ENCODE assay signal across 1 cellular context in the genomic region with DNA sequence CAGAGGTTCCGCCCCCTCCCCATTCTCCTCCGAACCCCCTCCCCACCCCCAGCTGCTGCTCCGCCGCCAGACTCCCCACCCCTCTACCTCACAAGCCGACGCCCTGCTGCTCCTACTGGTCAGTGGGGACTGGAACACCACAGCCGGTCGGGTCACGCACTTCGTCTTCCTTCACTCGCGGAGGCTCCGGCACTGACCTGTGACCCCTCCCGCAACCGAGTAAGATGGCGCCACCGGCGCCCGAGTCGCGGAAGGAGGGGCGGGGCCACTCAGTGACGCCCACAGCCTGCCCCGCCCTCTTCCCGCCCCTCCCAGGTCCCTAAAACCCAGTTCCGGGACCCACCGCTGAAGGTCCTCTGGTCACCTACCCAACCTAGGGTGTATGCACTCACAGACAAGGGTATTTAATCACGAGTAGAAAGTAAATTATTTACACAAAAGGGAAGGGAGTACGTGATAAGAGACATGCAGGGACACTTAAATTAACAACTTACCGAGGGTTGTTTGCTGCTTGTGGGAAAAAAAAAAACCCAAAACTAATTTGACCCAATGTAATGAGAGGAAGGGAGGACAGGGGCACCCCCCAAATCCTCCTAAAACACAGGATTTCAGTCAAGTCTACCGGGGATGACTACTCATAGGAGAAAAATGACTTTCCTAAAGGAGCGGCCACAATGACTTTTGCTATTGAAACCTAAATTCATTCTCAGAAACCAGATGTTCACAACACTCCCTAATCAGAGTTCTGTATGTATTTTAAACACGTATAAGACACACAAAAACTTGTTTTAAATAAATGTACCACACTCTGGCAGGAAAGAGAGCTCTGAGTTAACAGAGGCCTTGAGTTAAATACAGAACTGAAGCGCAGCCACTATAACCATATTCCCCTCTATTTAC.
TF ChIP-seq lines count a peak whose summit lies in the region.

A gene with protein sequence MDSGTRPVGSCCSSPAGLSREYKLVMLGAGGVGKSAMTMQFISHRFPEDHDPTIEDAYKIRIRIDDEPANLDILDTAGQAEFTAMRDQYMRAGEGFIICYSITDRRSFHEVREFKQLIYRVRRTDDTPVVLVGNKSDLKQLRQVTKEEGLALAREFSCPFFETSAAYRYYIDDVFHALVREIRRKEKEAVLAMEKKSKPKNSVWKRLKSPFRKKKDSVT (minus strand): TSS at position 194 of the 900 bp plus-strand sequence. CDS start 588 bp downstream, outside the sequence.

TF ChIP-seq in K562, 482 proteins besides CTCF, POLR2A, EP300 and RAD21 (continued from another document and continues in another):
- TF ChIP-seq POLR2AphosphoS5 (IDR thresholded peaks at IDR 0.05; ENCODE audit: control insufficient read depth, insufficient read depth, low read depth, low read length) (peak; percentile 79), ZNF551 (CRISPR knock-in tag; IDR thresholded peaks at IDR 0.05) (no peak), ZNF347 (CRISPR knock-in tag; IDR thresholded peaks at IDR 0.05; ENCODE audit: low read depth) (no peak), KAT7 (CRISPR knock-in tag; IDR thresholded peaks at IDR 0.05; ENCODE audit: borderline replicate concordance) (no peak), RBM34 (IDR thresholded peaks at IDR 0.05; ENCODE audit: borderline replicate concordance, insufficient read depth, low read length) (no peak), FIP1L1 (IDR thresholded peaks at IDR 0.05; ENCODE audit: low read depth, low read length, poor library complexity, severe bottlenecking) (peak; percentile 30), ZNF766 (CRISPR knock-in tag; conservative IDR thresholded peaks at IDR 0.05) (0 out of 2 replicates have a peak, but pooled peaks have one; percentile 34), ZNF24 (IDR thresholded peaks at IDR 0.05) (no peak), ZNF77 (CRISPR knock-in tag; IDR thresholded peaks at IDR 0.05) (no peak), ZKSCAN3 (CRISPR knock-in tag; IDR thresholded peaks at IDR 0.05) (no peak), NFYB (IDR thresholded peaks at IDR 0.05; ENCODE audit: extremely low read depth, insufficient read length) (no peak), JUND (IDR thresholded peaks at IDR 0.05; ENCODE audit: borderline replicate concordance, low read depth, low read length) (0 out of 2 replicates have a peak, but pooled peaks have one; percentile 33), JUND (tag; IDR thresholded peaks at IDR 0.05; ENCODE audit: borderline replicate concordance, low read depth, low read length) (no peak; the same call in 2 of the 3 replicates), SP1 (CRISPR knock-in tag; IDR thresholded peaks at IDR 0.05) (peak; percentile 72), POLR3A (IDR thresholded peaks at IDR 0.05; ENCODE audit: borderline replicate concordance, extremely low read depth, insufficient read depth, insufficient read length) (no peak), KHSRP (IDR thresholded peaks at IDR 0.05) (no peak), SRSF3 (IDR thresholded peaks at IDR 0.05; ENCODE audit: insufficient read depth, low read length) (no peak), ZNF778 (CRISPR knock-in tag; IDR thresholded peaks at IDR 0.05) (no peak), DNMT1 (IDR thresholded peaks at IDR 0.05) (no peak), GABPB2 (CRISPR knock-in tag; conservative IDR thresholded peaks at IDR 0.05) (no peak), ZNF436 (CRISPR knock-in tag; IDR thresholded peaks at IDR 0.05) (peak; percentile 50; the same call in 1 of the 2 replicates)
- TF ChIP-seq, protein P1, sequence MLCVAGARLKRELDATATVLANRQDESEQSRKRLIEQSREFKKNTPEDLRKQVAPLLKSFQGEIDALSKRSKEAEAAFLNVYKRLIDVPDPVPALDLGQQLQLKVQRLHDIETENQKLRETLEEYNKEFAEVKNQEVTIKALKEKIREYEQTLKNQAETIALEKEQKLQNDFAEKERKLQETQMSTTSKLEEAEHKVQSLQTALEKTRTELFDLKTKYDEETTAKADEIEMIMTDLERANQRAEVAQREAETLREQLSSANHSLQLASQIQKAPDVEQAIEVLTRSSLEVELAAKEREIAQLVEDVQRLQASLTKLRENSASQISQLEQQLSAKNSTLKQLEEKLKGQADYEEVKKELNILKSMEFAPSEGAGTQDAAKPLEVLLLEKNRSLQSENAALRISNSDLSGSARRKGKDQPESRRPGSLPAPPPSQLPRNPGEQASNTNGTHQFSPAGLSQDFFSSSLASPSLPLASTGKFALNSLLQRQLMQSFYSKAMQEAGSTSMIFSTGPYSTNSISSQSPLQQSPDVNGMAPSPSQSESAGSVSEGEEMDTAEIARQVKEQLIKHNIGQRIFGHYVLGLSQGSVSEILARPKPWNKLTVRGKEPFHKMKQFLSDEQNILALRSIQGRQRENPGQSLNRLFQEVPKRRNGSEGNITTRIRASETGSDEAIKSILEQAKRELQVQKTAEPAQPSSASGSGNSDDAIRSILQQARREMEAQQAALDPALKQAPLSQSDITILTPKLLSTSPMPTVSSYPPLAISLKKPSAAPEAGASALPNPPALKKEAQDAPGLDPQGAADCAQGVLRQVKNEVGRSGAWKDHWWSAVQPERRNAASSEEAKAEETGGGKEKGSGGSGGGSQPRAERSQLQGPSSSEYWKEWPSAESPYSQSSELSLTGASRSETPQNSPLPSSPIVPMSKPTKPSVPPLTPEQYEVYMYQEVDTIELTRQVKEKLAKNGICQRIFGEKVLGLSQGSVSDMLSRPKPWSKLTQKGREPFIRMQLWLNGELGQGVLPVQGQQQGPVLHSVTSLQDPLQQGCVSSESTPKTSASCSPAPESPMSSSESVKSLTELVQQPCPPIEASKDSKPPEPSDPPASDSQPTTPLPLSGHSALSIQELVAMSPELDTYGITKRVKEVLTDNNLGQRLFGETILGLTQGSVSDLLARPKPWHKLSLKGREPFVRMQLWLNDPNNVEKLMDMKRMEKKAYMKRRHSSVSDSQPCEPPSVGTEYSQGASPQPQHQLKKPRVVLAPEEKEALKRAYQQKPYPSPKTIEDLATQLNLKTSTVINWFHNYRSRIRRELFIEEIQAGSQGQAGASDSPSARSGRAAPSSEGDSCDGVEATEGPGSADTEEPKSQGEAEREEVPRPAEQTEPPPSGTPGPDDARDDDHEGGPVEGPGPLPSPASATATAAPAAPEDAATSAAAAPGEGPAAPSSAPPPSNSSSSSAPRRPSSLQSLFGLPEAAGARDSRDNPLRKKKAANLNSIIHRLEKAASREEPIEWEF (CRISPR knock-in tag; IDR thresholded peaks at IDR 0.05) = no peak
- TF ChIP-seq, protein P2, sequence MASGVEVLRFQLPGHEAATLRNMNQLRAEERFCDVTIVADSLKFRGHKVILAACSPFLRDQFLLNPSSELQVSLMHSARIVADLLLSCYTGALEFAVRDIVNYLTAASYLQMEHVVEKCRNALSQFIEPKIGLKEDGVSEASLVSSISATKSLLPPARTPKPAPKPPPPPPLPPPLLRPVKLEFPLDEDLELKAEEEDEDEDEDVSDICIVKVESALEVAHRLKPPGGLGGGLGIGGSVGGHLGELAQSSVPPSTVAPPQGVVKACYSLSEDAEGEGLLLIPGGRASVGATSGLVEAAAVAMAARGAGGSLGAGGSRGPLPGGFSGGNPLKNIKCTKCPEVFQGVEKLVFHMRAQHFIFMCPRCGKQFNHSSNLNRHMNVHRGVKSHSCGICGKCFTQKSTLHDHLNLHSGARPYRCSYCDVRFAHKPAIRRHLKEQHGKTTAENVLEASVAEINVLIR (CRISPR knock-in tag; IDR thresholded peaks at IDR 0.05) = peak; percentile 28; the same call in 1 of the 2 replicates
- TF ChIP-seq, protein P3, sequence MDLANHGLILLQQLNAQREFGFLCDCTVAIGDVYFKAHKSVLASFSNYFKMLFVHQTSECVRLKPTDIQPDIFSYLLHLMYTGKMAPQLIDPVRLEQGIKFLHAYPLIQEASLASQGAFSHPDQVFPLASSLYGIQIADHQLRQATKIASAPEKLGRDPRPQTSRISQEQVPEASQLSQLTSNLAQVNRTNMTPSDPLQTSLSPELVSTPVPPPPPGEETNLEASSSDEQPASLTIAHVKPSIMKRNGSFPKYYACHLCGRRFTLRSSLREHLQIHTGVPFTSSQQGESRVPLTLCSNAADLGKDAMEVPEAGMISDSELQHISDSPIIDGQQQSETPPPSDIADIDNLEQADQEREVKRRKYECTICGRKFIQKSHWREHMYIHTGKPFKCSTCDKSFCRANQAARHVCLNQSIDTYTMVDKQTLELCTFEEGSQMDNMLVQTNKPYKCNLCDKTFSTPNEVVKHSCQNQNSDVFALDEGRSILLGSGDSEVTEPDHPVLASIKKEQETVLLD (IDR thresholded peaks at IDR 0.05) = no peak
- TF ChIP-seq, protein P4, sequence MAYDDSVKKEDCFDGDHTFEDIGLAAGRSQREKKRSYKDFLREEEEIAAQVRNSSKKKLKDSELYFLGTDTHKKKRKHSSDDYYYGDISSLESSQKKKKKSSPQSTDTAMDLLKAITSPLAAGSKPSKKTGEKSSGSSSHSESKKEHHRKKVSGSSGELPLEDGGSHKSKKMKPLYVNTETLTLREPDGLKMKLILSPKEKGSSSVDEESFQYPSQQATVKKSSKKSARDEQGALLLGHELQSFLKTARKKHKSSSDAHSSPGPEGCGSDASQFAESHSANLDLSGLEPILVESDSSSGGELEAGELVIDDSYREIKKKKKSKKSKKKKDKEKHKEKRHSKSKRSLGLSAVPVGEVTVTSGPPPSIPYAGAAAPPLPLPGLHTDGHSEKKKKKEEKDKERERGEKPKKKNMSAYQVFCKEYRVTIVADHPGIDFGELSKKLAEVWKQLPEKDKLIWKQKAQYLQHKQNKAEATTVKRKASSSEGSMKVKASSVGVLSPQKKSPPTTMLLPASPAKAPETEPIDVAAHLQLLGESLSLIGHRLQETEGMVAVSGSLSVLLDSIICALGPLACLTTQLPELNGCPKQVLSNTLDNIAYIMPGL (CRISPR knock-in tag; IDR thresholded peaks at IDR 0.05) = no peak
- TF ChIP-seq, protein P5, sequence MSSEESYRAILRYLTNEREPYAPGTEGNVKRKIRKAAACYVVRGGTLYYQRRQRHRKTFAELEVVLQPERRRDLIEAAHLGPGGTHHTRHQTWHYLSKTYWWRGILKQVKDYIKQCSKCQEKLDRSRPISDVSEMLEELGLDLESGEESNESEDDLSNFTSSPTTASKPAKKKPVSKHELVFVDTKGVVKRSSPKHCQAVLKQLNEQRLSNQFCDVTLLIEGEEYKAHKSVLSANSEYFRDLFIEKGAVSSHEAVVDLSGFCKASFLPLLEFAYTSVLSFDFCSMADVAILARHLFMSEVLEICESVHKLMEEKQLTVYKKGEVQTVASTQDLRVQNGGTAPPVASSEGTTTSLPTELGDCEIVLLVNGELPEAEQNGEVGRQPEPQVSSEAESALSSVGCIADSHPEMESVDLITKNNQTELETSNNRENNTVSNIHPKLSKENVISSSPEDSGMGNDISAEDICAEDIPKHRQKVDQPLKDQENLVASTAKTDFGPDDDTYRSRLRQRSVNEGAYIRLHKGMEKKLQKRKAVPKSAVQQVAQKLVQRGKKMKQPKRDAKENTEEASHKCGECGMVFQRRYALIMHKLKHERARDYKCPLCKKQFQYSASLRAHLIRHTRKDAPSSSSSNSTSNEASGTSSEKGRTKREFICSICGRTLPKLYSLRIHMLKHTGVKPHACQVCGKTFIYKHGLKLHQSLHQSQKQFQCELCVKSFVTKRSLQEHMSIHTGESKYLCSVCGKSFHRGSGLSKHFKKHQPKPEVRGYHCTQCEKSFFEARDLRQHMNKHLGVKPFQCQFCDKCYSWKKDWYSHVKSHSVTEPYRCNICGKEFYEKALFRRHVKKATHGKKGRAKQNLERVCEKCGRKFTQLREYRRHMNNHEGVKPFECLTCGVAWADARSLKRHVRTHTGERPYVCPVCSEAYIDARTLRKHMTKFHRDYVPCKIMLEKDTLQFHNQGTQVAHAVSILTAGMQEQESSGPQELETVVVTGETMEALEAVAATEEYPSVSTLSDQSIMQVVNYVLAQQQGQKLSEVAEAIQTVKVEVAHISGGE (CRISPR knock-in tag; IDR thresholded peaks at IDR 0.05) = no peak
- TF ChIP-seq, protein P6, sequence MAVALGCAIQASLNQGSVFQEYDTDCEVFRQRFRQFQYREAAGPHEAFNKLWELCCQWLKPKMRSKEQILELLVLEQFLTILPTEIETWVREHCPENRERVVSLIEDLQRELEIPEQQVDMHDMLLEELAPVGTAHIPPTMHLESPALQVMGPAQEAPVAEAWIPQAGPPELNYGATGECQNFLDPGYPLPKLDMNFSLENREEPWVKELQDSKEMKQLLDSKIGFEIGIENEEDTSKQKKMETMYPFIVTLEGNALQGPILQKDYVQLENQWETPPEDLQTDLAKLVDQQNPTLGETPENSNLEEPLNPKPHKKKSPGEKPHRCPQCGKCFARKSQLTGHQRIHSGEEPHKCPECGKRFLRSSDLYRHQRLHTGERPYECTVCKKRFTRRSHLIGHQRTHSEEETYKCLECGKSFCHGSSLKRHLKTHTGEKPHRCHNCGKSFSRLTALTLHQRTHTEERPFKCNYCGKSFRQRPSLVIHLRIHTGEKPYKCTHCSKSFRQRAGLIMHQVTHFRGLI (CRISPR knock-in tag; IDR thresholded peaks at IDR 0.05) = no peak
- TF ChIP-seq, protein P7, sequence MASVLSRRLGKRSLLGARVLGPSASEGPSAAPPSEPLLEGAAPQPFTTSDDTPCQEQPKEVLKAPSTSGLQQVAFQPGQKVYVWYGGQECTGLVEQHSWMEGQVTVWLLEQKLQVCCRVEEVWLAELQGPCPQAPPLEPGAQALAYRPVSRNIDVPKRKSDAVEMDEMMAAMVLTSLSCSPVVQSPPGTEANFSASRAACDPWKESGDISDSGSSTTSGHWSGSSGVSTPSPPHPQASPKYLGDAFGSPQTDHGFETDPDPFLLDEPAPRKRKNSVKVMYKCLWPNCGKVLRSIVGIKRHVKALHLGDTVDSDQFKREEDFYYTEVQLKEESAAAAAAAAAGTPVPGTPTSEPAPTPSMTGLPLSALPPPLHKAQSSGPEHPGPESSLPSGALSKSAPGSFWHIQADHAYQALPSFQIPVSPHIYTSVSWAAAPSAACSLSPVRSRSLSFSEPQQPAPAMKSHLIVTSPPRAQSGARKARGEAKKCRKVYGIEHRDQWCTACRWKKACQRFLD (CRISPR knock-in tag; IDR thresholded peaks at IDR 0.05) = no peak; the same call in none of the 2 replicates
- TF ChIP-seq, protein P8, sequence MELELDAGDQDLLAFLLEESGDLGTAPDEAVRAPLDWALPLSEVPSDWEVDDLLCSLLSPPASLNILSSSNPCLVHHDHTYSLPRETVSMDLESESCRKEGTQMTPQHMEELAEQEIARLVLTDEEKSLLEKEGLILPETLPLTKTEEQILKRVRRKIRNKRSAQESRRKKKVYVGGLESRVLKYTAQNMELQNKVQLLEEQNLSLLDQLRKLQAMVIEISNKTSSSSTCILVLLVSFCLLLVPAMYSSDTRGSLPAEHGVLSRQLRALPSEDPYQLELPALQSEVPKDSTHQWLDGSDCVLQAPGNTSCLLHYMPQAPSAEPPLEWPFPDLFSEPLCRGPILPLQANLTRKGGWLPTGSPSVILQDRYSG (tag; conservative IDR thresholded peaks at IDR 0.05; ENCODE audit: low read depth) = no peak
- TF ChIP-seq, protein P9, sequence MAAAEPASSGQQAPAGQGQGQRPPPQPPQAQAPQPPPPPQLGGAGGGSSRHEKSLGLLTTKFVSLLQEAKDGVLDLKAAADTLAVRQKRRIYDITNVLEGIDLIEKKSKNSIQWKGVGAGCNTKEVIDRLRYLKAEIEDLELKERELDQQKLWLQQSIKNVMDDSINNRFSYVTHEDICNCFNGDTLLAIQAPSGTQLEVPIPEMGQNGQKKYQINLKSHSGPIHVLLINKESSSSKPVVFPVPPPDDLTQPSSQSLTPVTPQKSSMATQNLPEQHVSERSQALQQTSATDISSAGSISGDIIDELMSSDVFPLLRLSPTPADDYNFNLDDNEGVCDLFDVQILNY (CRISPR knock-in tag; IDR thresholded peaks at IDR 0.05) = no peak
- TF ChIP-seq, protein P10, sequence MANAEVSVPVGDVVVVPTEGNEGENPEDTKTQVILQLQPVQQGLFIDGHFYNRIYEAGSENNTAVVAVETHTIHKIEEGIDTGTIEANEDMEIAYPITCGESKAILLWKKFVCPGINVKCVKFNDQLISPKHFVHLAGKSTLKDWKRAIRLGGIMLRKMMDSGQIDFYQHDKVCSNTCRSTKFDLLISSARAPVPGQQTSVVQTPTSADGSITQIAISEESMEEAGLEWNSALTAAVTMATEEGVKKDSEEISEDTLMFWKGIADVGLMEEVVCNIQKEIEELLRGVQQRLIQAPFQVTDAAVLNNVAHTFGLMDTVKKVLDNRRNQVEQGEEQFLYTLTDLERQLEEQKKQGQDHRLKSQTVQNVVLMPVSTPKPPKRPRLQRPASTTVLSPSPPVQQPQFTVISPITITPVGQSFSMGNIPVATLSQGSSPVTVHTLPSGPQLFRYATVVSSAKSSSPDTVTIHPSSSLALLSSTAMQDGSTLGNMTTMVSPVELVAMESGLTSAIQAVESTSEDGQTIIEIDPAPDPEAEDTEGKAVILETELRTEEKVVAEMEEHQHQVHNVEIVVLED (CRISPR knock-in tag; IDR thresholded peaks at IDR 0.05) = no peak
